ENCODE assay signal across 16 cellular contexts in the genomic region with DNA sequence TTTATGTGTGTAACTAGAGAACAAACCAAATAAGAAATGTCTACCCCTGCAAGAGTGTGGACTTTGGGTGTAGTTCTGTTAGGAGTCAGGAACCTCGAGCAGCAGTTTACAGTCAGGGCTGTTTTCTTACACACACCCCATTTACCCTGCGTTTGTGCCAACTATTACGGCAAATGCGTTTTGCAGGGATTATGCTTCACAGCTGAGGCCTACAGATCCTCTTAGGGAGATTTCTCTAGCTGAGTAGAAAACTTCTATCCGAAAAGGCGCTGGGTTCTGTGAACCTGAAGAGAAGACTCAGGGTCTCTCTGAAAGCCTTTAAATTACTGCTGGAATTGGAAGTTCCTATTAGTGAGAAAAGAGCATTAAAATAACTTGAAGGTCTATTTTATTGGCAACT. TPM values are rescaled to one million over a fixed set of nuclear protein-coding genes. Genes with fewer than 3 reads are reported as not detected.
DNase-seq lines count a peak whose midpoint lies in the region; FAIRE-seq and TF ChIP-seq lines count a peak whose summit lies in the region.
"Had no signal": no experiment of that assay in that cellular context is flagged by ENCODE, and none has a peak within 500 bp of the region (broad histone marks: within the 10 kb centered on the region; RNA-seq: fewer than 3 reads in every experiment).

No MANE protein-coding gene starts in this region.

- no peaks in the 10 kb centered on the region for H3K9me1 ChIP-seq in keratinocyte (ENCODE audit: control insufficient read depth, extremely low read depth, insufficient read depth, low read length)

- H3K4me1 ChIP-seq in keratinocyte (ENCODE audit: control insufficient read depth, extremely low read depth, insufficient read depth, low read length), result no peaks in the 10 kb centered on the region

- TF ChIP-seq CTCF in D721Med (IDR thresholded peaks at IDR 0.05; ENCODE audit: insufficient read depth, missing control alignments) (no peak), WERI-Rb-1 (IDR thresholded peaks at IDR 0.05; ENCODE audit: low read depth, low read length) (no peak), keratinocyte (optimal IDR thresholded peaks at IDR 0.05 in 1 of 3, IDR thresholded peaks at IDR 0.05 in 1 of 3, conservative IDR thresholded peaks at IDR 0.05 in 1 of 3; ENCODE audit: extremely low read depth in 1 of 3, insufficient read depth in 2 of 3, low read length in 3 of 3) (no peak), retinal pigment epithelial cell (conservative IDR thresholded peaks at IDR 0.05; ENCODE audit: low read depth, low read length) (no peak)

- H3K4me3 ChIP-seq in WERI-Rb-1 (ENCODE audit: low read depth, low read length), result no peak overlapping the region
- no peak overlapping the region for H3K4me3 ChIP-seq in keratinocyte (ENCODE audit: control insufficient read depth in 2 of 3, extremely low read depth in 1 of 3, insufficient read depth in 2 of 3, low read depth in 1 of 3, low read length in 3 of 3)
- H3K4me3 ChIP-seq in retinal pigment epithelial cell (ENCODE audit: low read length), result no peak overlapping the region
- H3K4me3 ChIP-seq: BLaER1 treated with 17β-estradiol and CSF1 and Interleukin-3, amounts not matched to agents 10 nM and 100 nM; GM23248 had no signal

- no peaks in the 10 kb centered on the region for H3K36me3 ChIP-seq in WERI-Rb-1
- no peaks in the 10 kb centered on the region for H3K36me3 ChIP-seq in keratinocyte (ENCODE audit: control insufficient read depth in 2 of 2, extremely low read depth in 1 of 2, insufficient read depth in 2 of 2, low read length in 2 of 2)
- H3K36me3 ChIP-seq: BLaER1 treated with 17β-estradiol and CSF1 and Interleukin-3, amounts not matched to agents 10 nM and 100 nM had no signal

- H3K9ac ChIP-seq in keratinocyte (ENCODE audit: control insufficient read depth, extremely low read depth, insufficient read depth, low read length), result no peak overlapping the region
- H3K9ac ChIP-seq: BLaER1 treated with 17β-estradiol and CSF1 and Interleukin-3, amounts not matched to agents 10 nM and 100 nM; GM23248 had no signal

- H3K4me2 ChIP-seq in keratinocyte (ENCODE audit: control insufficient read depth, extremely low read depth, insufficient read depth, low read depth, low read length), result no peak overlapping the region
- H3K4me2 ChIP-seq: BLaER1 treated with 17β-estradiol and CSF1 and Interleukin-3, amounts not matched to agents 10 nM and 100 nM had no signal

- H4K20me1 ChIP-seq in keratinocyte (ENCODE audit: control insufficient read depth, extremely low read depth, insufficient read depth, low read length), result no peaks in the 10 kb centered on the region
- H4K20me1 ChIP-seq: BLaER1 treated with 17β-estradiol and CSF1 and Interleukin-3, amounts not matched to agents 10 nM and 100 nM had no signal

- no peaks in the 10 kb centered on the region for H3K79me2 ChIP-seq in keratinocyte (ENCODE audit: control insufficient read depth, insufficient read depth, low read length)

- peak overlapping the region; percentile 54 for H2AFZ ChIP-seq in keratinocyte (ENCODE audit: control insufficient read depth, low read length)
- H2AFZ ChIP-seq: GM23248 had no signal

- DNase-seq in D721Med (ENCODE audit: insufficient read length, low spot score) (peak; percentile 56), WERI-Rb-1 (peak; percentile 52), keratinocyte (ENCODE audit: low read depth, low spot score) (no peak), retinal pigment epithelial cell (ENCODE audit: low read depth) (peak; percentile 59), cerebellum (ENCODE audit: low spot score) (no peak), DMS153 treated with DMSO at 0.1 percent for 48 hours (lab: John Stamatoyannopoulos, UW; ENCODE audit: unreplicated experiment) (no peak)
- DNase-seq in activated effector memory CD4-positive, alpha-beta T cell treated with Interleukin-2 at 50 U/mL for 16 hours, result no peak
- DNase-seq: ACHN; CD4-positive, CD25-positive, alpha-beta regulatory T cell; DMS79 treated with DMSO at 0.1 percent for 48 hours; EL; GM23248 had no signal

- H3K27me3 ChIP-seq in WERI-Rb-1 (ENCODE audit: insufficient read depth, low read depth, severe bottlenecking) (no peaks in the 10 kb centered on the region), keratinocyte (ENCODE audit: control insufficient read depth, extremely low read depth, insufficient read depth, low read length) (no peaks in the 10 kb centered on the region)

- dilution Hi-C loops in keratinocyte (cut with MboI; ENCODE audit: extremely low pct_ligation_motif_present, low sequenced_read_pairs), result no loop called here

- no peak overlapping the region for H3K27ac ChIP-seq in WERI-Rb-1
- H3K27ac ChIP-seq in keratinocyte (ENCODE audit: control insufficient read depth, insufficient read depth, low read length), result no peak overlapping the region
- H3K27ac ChIP-seq: BLaER1 treated with 17β-estradiol and CSF1 and Interleukin-3, amounts not matched to agents 10 nM and 100 nM; GM23248 had no signal

- FAIRE-seq in D721Med (lab: Jason Lieb, UNC) (no peak), keratinocyte (lab: Jason Lieb, UNC) (no peak)
- FAIRE-seq: G401.6, GM12891, H54 had no signal

- H3K9me3 ChIP-seq in WERI-Rb-1 (ENCODE audit: severe bottlenecking) (no peaks in the 10 kb centered on the region), keratinocyte (ENCODE audit: control insufficient read depth, low read depth, low read length) (no peaks in the 10 kb centered on the region)

RNA-seq across cellular contexts. Expression of a gene that starts 51.4 kb away (rescaled TPM):
- polyA plus RNA-seq in keratinocyte, result 3.2 to 4.3 TPM (median 4.2 TPM) in 3 replicates
- polyA plus RNA-seq in keratinocyte (2011; ENCODE audit: low read depth), result 0.31 TPM
- polyA plus RNA-seq in keratinocyte (2011; cell fraction: cytosol; rRNA removed), result 1.7 and 3.3 TPM in 2 replicates
- 6.0 and 7.2 TPM in 2 replicates for polyA plus RNA-seq in keratinocyte (2011; cell fraction: nucleus; rRNA removed)
- 2.2 and 2.9 TPM in 2 replicates for polyA plus RNA-seq in keratinocyte (2012; ENCODE audit: low replicate concordance)
- polyA minus RNA-seq in keratinocyte, result 5.7 to 13.7 TPM (median 13.1 TPM) in 3 replicates
- 3.5 TPM for polyA minus RNA-seq in keratinocyte (2011; cell fraction: cytosol; rRNA and poly(A)+ RNA removed)
- 10.4 and 11.4 TPM in 2 replicates for polyA minus RNA-seq in keratinocyte (2011; cell fraction: nucleus; rRNA and poly(A)+ RNA removed)
- 7.9 TPM for total RNA-seq in cerebellum

Comparison
In these comparisons a context has a peak if more than half of its experiments do, and no peak if none do; other contexts are left out.
1. DNase-seq: peak in D721Med (single experiment), WERI-Rb-1 (single experiment) and retinal pigment epithelial cell (single experiment); none in keratinocyte (single experiment), cerebellum (single experiment), activated effector memory CD4-positive, alpha-beta T cell treated with Interleukin-2 at 50 U/mL for 16 hours (single experiment) and DMS153 treated with DMSO at 0.1 percent for 48 hours (single experiment).